Comparison of ENCODE assay signal across 26 cellular contexts in the genomic region with DNA sequence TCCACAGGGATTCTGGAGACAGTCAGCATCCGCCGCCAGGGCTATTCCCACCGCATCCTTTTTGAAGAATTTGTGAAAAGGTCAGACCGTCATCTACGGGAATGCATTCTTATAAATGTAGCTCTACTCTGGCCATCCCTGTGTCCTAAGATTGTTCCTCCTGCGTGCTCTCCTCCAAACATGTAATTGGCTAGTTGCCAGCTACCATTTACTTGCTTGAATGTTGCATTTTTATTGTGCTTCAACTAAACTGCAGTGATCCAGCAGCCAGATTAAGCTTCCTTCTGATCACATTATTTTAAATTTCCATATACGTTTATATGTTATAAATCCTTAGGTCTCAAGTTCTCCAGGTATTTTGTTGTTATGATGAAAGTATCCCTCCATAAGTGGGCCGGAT.
"Had no signal": no experiment of that assay in that cellular context is flagged by ENCODE, and none has a peak within 500 bp of the region (broad histone marks: within the 10 kb centered on the region; RNA-seq: fewer than 3 reads in every experiment).

No MANE protein-coding gene starts in this region.

- H3K27ac ChIP-seq: colonic mucosa, epithelial cell of prostate, esophagus squamous epithelium, gastrocnemius medialis, heart right ventricle, left lung, lower lobe of right lung had no signal

- ATAC-seq: effector memory CD8-positive, alpha-beta T cell; esophagus mucosa; gastrocnemius medialis; heart right ventricle; left cardiac atrium; left lung; left ventricle myocardium superior; lower lobe of right lung; naive thymus-derived CD4-positive, alpha-beta T cell had no signal

- DNase-seq: colonic mucosa; cortex of kidney; effector memory CD8-positive, alpha-beta T cell; endodermal cell; erythroblast; esophagus squamous epithelium; foreskin fibroblast; foreskin melanocyte; gastrocnemius medialis; glutamatergic neuron; head of caudate nucleus; heart right ventricle; hippocampal formation; left cardiac atrium; left lung; left ventricle myocardium superior; lower lobe of right lung; mesenchymal stem cell; midbrain; naive thymus-derived CD4-positive, alpha-beta T cell had no signal

- H3K4me1 ChIP-seq: colonic mucosa, left lung, lower lobe of right lung had no signal

- H3K4me3 ChIP-seq: colonic mucosa, esophagus squamous epithelium, gastrocnemius medialis, heart right ventricle, left lung, lower lobe of right lung had no signal

- H3K4me1 Mint-ChIP-seq: naive thymus-derived CD4-positive, alpha-beta T cell had no signal

- H3K9me3 Mint-ChIP-seq: dendritic cell treated with granulocyte-macrophage colony-stimulating factor and Interleukin-4, amounts not matched to agents 40 ng/mL and 50 ng/mL, for 4 days; effector memory CD8-positive, alpha-beta T cell; endodermal cell had no signal

- H3K27me3 ChIP-seq: colonic mucosa, esophagus squamous epithelium, gastrocnemius medialis, heart right ventricle, left lung had no signal

- H3K36me3 ChIP-seq: colonic mucosa, esophagus squamous epithelium, gastrocnemius medialis, heart right ventricle, left lung, lower lobe of right lung had no signal

- H3K9me3 ChIP-seq: colonic mucosa, esophagus squamous epithelium, gastrocnemius medialis, left lung, lower lobe of right lung had no signal

- H3K4me3 Mint-ChIP-seq: dendritic cell treated with granulocyte-macrophage colony-stimulating factor and Interleukin-4, amounts not matched to agents 40 ng/mL and 50 ng/mL, for 4 days; effector memory CD8-positive, alpha-beta T cell; endodermal cell; naive thymus-derived CD4-positive, alpha-beta T cell had no signal

- H3K27ac Mint-ChIP-seq: dendritic cell treated with granulocyte-macrophage colony-stimulating factor and Interleukin-4, amounts not matched to agents 40 ng/mL and 50 ng/mL, for 4 days; effector memory CD8-positive, alpha-beta T cell; endodermal cell; naive thymus-derived CD4-positive, alpha-beta T cell had no signal

- H3K36me3 Mint-ChIP-seq: naive thymus-derived CD4-positive, alpha-beta T cell had no signal

- FAIRE-seq: endometrium, islet of Langerhans, keratinocyte had no signal

- H3K27me3 Mint-ChIP-seq: effector memory CD8-positive, alpha-beta T cell had no signal
